Comparison of ENCODE assay signal across 1 cellular context in genomic region chr11:86245369-86246292, GRCh38.
TF ChIP-seq lines count a peak whose summit lies in the region.

No MANE protein-coding gene starts in this region.

TF ChIP-seq in SK-N-SH, 30 proteins besides CTCF, POLR2A, EP300 and RAD21 (continued from another document):
- TF ChIP-seq MEF2A (IDR thresholded peaks at IDR 0.05; ENCODE audit: borderline replicate concordance, low read depth) (no peak), PBX3 (IDR thresholded peaks at IDR 0.05) (peak; percentile 61)
